In the genomic region with DNA sequence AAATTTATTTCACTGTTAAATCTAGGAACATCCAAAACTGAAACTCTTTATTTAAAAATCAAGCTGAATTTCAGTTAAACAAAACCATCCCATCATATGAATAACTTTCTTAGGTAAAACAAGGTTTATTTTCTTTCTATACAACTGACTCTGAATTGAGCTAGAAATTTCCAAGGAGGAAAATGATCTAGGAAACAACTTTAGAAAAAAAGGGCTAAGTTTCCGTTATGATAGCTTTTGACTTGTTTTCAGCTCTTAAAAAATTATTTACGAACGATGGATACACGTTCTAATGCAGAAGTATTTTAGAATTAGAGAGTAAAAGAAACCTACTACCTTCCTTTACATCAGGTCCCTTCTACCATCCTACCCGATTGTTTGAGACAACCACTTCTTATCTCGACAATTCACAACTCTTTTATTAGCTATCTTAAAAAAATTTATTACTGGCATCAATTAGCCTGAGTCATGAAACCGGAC, we compare ENCODE assay signal across 8 cellular contexts. TPM values are rescaled to one million over a fixed set of nuclear protein-coding genes. Genes with fewer than 3 reads are reported as not detected.
DNase-seq lines count a peak whose midpoint lies in the region; ATAC-seq, FAIRE-seq and TF ChIP-seq lines count a peak whose summit lies in the region.

No MANE protein-coding gene starts in this region.

- no peaks in the 10 kb centered on the region for H3K9me3 ChIP-seq in gastrocnemius medialis

- peak; percentile 9 for FAIRE-seq in TTC549 (lab: Jason Lieb, UNC)

- ATAC-seq in GM23338: no peak
- ATAC-seq in gastrocnemius medialis: no peak
- no peak for ATAC-seq in GM18519 (IDR thresholded peaks at IDR 0.05; ENCODE audit: low FRiP score, unreplicated experiment)

- no peaks in the 10 kb centered on the region for H3K27me3 ChIP-seq in GM23338 (ENCODE audit: insufficient read depth)
- H3K27me3 ChIP-seq in gastrocnemius medialis: peaks cover 12 to 40% (median 32%) of the 10 kb centered on the region in 3 donors

- H3K27ac Mint-ChIP-seq in GM23338: peak overlapping the region; percentile 95

- H3K36me3 ChIP-seq in GM23338 (ENCODE audit: insufficient read depth) (no peaks in the 10 kb centered on the region), gastrocnemius medialis (no peaks in the 10 kb centered on the region)

- H3K79me2 ChIP-seq in GM23338 (replicated peaks; ENCODE audit: insufficient read depth): peaks cover 41% of the 10 kb centered on the region

- DNase-seq in GM23338 (ENCODE audit: low spot score) (no peak), fibroblast of villous mesenchyme (ENCODE audit: low read depth) (no peak), gastrocnemius medialis (no peak), NCI-H146 treated with DMSO at 0.1 percent for 48 hours (lab: John Stamatoyannopoulos, UW; ENCODE audit: unreplicated experiment) (no peak), H4 (ENCODE audit: low spot score) (no peak)
- no peak for DNase-seq in stimulated activated CD4-positive, alpha-beta T cell treated with anti-CD3 and anti-CD28 coated beads, Interleukin-1b, Interleukin-23, amount 100 ng/mL, for 48 hours

- H4K20me1 ChIP-seq in GM23338 (replicated peaks; ENCODE audit: insufficient read depth): 0 out of 2 replicates have a peak, but pooled peaks cover under 1% of the 10 kb centered on the region

- TF ChIP-seq CTCF in GM23338 (conservative IDR thresholded peaks at IDR 0.05; ENCODE audit: low read depth in 2 of 2) (no peak), fibroblast of villous mesenchyme (IDR thresholded peaks at IDR 0.05; ENCODE audit: insufficient read depth, low read depth, low read length) (no peak), gastrocnemius medialis (IDR thresholded peaks at IDR 0.05 in 4 of 5, conservative IDR thresholded peaks at IDR 0.05 in 1 of 5) (no peak)

- H3K27ac ChIP-seq in GM23338 (ENCODE audit: low read depth) (peak overlapping the region; percentile 51), gastrocnemius medialis (peak overlapping the region in 1 of 4 donors; percentile 92)

- H3K4me3 ChIP-seq in GM23338 (peak overlapping the region; percentile 92), fibroblast of villous mesenchyme (ENCODE audit: low read depth, low read length) (peak overlapping the region; percentile 75), gastrocnemius medialis (peak overlapping the region; percentile 51 to 97 (median 82))

- H3K9me3 Mint-ChIP-seq in GM23338: peaks cover 3% of the 10 kb centered on the region; the same call in 2 of the 3 replicates

- in situ Hi-C loops in gastrocnemius medialis (cut with MboI; ENCODE audit: low sequenced_read_pairs in 4 of 4): loop anchor here in 2 of 4 donors (25.0 kb wide), 1 partner anchor 416 kb away; no protein-coding TSS in a partner anchor

- intact Hi-C loops in gastrocnemius medialis (cut with DNase I; ENCODE audit: low total_unique reads): loop anchor here (5.0 kb wide), 3 partner anchors 81 to 684 kb away; partner anchors contain the start of gene ARRDC4

- H3K4me1 Mint-ChIP-seq in GM23338: peaks cover 11% of the 10 kb centered on the region

- no peaks in the 10 kb centered on the region for H3K9me2 ChIP-seq in GM23338 (ENCODE audit: insufficient read depth)

- no peaks in the 10 kb centered on the region; the same call in 2 of the 3 replicates for H3K36me3 Mint-ChIP-seq in GM23338 (ENCODE audit: low read depth)

- no peak for TF ChIP-seq POLR2A in gastrocnemius medialis (IDR thresholded peaks at IDR 0.05)

- H3K27me3 Mint-ChIP-seq in GM23338 (ENCODE audit: insufficient read depth, low read depth, poor library complexity): peaks cover 9% of the 10 kb centered on the region

- H2AFZ ChIP-seq in GM23338: peak overlapping the region; percentile 40

- peaks cover 16% of the 10 kb centered on the region for H3K4me1 ChIP-seq in GM23338 (ENCODE audit: insufficient read depth)
- H3K4me1 ChIP-seq in gastrocnemius medialis: no peaks in the 10 kb centered on the region

- peak overlapping the region; percentile 87 for H3K4me2 ChIP-seq in GM23338

- no peaks in the 10 kb centered on the region; the same call in 1 of the 2 replicates for H3F3A ChIP-seq in GM23338 (replicated peaks; ENCODE audit: low read depth)

- peak overlapping the region; percentile 94 for H3K4me3 Mint-ChIP-seq in GM23338

TF ChIP-seq in GM23338, 12 proteins besides CTCF, POLR2A, EP300 and RAD21 (continues in another document):
- no peak for TF ChIP-seq ZNF331 (CRISPR knock-in tag; IDR thresholded peaks at IDR 0.05; ENCODE audit: low read depth)
- TF ChIP-seq, protein P1, sequence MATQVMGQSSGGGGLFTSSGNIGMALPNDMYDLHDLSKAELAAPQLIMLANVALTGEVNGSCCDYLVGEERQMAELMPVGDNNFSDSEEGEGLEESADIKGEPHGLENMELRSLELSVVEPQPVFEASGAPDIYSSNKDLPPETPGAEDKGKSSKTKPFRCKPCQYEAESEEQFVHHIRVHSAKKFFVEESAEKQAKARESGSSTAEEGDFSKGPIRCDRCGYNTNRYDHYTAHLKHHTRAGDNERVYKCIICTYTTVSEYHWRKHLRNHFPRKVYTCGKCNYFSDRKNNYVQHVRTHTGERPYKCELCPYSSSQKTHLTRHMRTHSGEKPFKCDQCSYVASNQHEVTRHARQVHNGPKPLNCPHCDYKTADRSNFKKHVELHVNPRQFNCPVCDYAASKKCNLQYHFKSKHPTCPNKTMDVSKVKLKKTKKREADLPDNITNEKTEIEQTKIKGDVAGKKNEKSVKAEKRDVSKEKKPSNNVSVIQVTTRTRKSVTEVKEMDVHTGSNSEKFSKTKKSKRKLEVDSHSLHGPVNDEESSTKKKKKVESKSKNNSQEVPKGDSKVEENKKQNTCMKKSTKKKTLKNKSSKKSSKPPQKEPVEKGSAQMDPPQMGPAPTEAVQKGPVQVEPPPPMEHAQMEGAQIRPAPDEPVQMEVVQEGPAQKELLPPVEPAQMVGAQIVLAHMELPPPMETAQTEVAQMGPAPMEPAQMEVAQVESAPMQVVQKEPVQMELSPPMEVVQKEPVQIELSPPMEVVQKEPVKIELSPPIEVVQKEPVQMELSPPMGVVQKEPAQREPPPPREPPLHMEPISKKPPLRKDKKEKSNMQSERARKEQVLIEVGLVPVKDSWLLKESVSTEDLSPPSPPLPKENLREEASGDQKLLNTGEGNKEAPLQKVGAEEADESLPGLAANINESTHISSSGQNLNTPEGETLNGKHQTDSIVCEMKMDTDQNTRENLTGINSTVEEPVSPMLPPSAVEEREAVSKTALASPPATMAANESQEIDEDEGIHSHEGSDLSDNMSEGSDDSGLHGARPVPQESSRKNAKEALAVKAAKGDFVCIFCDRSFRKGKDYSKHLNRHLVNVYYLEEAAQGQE (IDR thresholded peaks at IDR 0.05; ENCODE audit: unreplicated experiment): no peak
- TF ChIP-seq POLR2AphosphoS5 (IDR thresholded peaks at IDR 0.05; ENCODE audit: low read depth): no peak

RNA-seq across cellular contexts. Expression of gene IGF1R, which starts 1.8 kb away (rescaled TPM):
- 92.2 and 95.6 TPM in 2 replicates for total RNA-seq in GM23338 (2014; rRNA removed; shearing (Covaris generic))
- 20.0 and 20.4 TPM in 2 replicates for polyA plus RNA-seq in GM23338 (2016; fragmentation: Nextera tagmentation; extraction: Ambion mirVana)
- total RNA-seq in fibroblast of villous mesenchyme (19.4 and 42.2 TPM in 2 replicates), gastrocnemius medialis (10 to 100 TPM; 10.1 to 50.4 (median 12.3) TPM)
- total RNA-seq in H4 (2014; rRNA removed; shearing (Covaris generic)): 15.5 TPM in 2 replicates
